21 cellular contexts compared by ENCODE assay signal in the genomic region with DNA sequence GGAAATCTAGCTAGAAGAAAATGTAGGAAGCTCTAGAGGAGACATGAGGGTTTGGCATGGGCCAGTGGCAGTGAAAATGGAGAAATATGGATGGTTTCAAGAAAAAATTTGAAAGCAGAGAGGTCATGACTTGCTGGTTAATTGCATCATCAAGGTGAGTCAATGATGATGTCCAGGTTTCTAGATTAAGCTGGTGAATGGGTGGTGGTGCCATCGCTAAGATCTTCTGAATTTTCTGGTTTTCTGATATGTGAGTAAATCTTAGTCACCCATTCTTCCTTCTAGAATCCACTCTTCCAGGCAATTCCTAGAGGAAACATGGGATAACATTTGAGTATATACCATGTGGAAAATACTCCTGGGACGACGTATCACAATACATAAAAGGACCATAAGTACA. TPM values are rescaled to one million over a fixed set of nuclear protein-coding genes. Genes with fewer than 3 reads are reported as not detected.
"Had no signal": no experiment of that assay in that cellular context is flagged by ENCODE, and none has a peak within 500 bp of the region (broad histone marks: within the 10 kb centered on the region; RNA-seq: fewer than 3 reads in every experiment).

No MANE protein-coding gene starts in this region.

- DNase-seq: activated CD4-positive, alpha-beta memory T cell treated with anti-CD3 and anti-CD28 coated beads for 36 hours; activated CD4-positive, alpha-beta T cell treated with anti-CD3 and anti-CD28 coated beads for 48 hours; activated effector memory CD4-positive, alpha-beta T cell treated with Interleukin-2 at 50 U/mL for 16 hours; activated naive CD4-positive, alpha-beta T cell treated with anti-CD3 and anti-CD28 coated beads, Interleukin-2, amount 10 ng/mL, durations not matched to agents 7 days and 5 days; activated T-cell treated with anti-CD3 and anti-CD28 coated beads, Interleukin-2, amount 50 U/mL, for 72 hours; central memory CD4-positive, alpha-beta T cell; dermis blood vessel endothelial cell; effector CD8-positive, alpha-beta T cell; gastrocnemius medialis; hippocampal formation; left ventricle myocardium superior; midbrain; stimulated activated CD4-positive, alpha-beta T cell treated with anti-CD3 and anti-CD28 coated beads, Interleukin-4, amount 100 ng/mL, for 24 hours had no signal

- FAIRE-seq: urothelium cell line had no signal

- H3K4me1 ChIP-seq: gastrocnemius medialis, prostate gland, right atrium auricular region had no signal

- H3K27ac Mint-ChIP-seq: activated CD4-positive, alpha-beta memory T cell treated with anti-CD3 and anti-CD28 coated beads for 36 hours; activated naive CD4-positive, alpha-beta T cell treated with anti-CD3 and anti-CD28 coated beads, Interleukin-2, amount 10 ng/mL, durations not matched to agents 7 days and 5 days; activated T-cell treated with anti-CD3 and anti-CD28 coated beads, Interleukin-2, amount 50 U/mL, for 72 hours; brain; natural killer cell treated with Interleukin-12 subunit alpha and Interleukin-12 subunit beta and Interleukin-15 and Interleukin-18, amount 100 ng/mL, for 72 hours; stimulated activated naive CD8-positive, alpha-beta T cell treated with anti-CD3 and anti-CD28 coated beads, Interleukin-15, Interleukin-2, amounts not matched to agents 100 ng/mL and 50 ng/mL, for 24 hours had no signal

- H3K36me3 Mint-ChIP-seq: activated CD4-positive, alpha-beta memory T cell treated with anti-CD3 and anti-CD28 coated beads for 36 hours; activated naive CD4-positive, alpha-beta T cell treated with anti-CD3 and anti-CD28 coated beads, Interleukin-2, amount 10 ng/mL, durations not matched to agents 7 days and 5 days; natural killer cell treated with Interleukin-12 subunit alpha and Interleukin-12 subunit beta and Interleukin-15 and Interleukin-18, amount 100 ng/mL, for 72 hours had no signal

- H3K9me3 Mint-ChIP-seq: stimulated activated naive CD8-positive, alpha-beta T cell treated with anti-CD3 and anti-CD28 coated beads, Interleukin-15, Interleukin-2, amounts not matched to agents 100 ng/mL and 50 ng/mL, for 24 hours had no signal

- H3K36me3 ChIP-seq: esophagus muscularis mucosa, gastrocnemius medialis, prostate gland, right atrium auricular region, tibial nerve had no signal

- H3K4me1 Mint-ChIP-seq: brain had no signal

- H3K4me3 Mint-ChIP-seq: activated CD4-positive, alpha-beta memory T cell treated with anti-CD3 and anti-CD28 coated beads for 36 hours; activated naive CD4-positive, alpha-beta T cell treated with anti-CD3 and anti-CD28 coated beads, Interleukin-2, amount 10 ng/mL, durations not matched to agents 7 days and 5 days; activated T-cell treated with anti-CD3 and anti-CD28 coated beads, Interleukin-2, amount 50 U/mL, for 72 hours; brain; natural killer cell treated with Interleukin-12 subunit alpha and Interleukin-12 subunit beta and Interleukin-15 and Interleukin-18, amount 100 ng/mL, for 72 hours; stimulated activated naive CD8-positive, alpha-beta T cell treated with anti-CD3 and anti-CD28 coated beads, Interleukin-15, Interleukin-2, amounts not matched to agents 100 ng/mL and 50 ng/mL, for 24 hours had no signal

- H3K4me3 ChIP-seq: esophagus muscularis mucosa, gastrocnemius medialis, prostate gland, right atrium auricular region, tibial nerve had no signal

- H3K9me3 ChIP-seq: esophagus muscularis mucosa, gastrocnemius medialis, prostate gland, right atrium auricular region had no signal

- H3K27me3 Mint-ChIP-seq: brain; stimulated activated naive CD8-positive, alpha-beta T cell treated with anti-CD3 and anti-CD28 coated beads, Interleukin-15, Interleukin-2, amounts not matched to agents 100 ng/mL and 50 ng/mL, for 24 hours had no signal

- H3K27ac ChIP-seq: esophagus muscularis mucosa, gastrocnemius medialis, prostate gland, right atrium auricular region, tibial nerve had no signal

- ATAC-seq: activated T-cell treated with anti-CD3 and anti-CD28 coated beads, Interleukin-2, amount 50 U/mL, for 72 hours; gastrocnemius medialis; left ventricle myocardium superior; natural killer cell treated with Interleukin-12 subunit alpha and Interleukin-12 subunit beta and Interleukin-15 and Interleukin-18, amount 100 ng/mL, for 72 hours had no signal

- H3K27me3 ChIP-seq: esophagus muscularis mucosa, gastrocnemius medialis, right atrium auricular region, tibial nerve had no signal

RNA-seq across cellular contexts. Expression of a gene that starts 25.0 kb away (rescaled TPM):
- total RNA-seq: natural killer cell treated with Interleukin-12 subunit alpha and Interleukin-12 subunit beta and Interleukin-15 and Interleukin-18, amount 100 ng/mL, for 72 hours had no signal
